In genomic region chr6:17601389-17601703, GRCh38 we compare ENCODE assay signal across 1 cellular context.
A peak's percentile ranks its signal among the peaks of the same experiment; 100 is the strongest.
TF ChIP-seq lines count a peak whose summit lies in the region.

No MANE protein-coding gene starts in this region.

TF ChIP-seq in K562, 482 proteins besides CTCF, POLR2A, EP300 and RAD21 (continues in another document):
- TF ChIP-seq VEZF1 (CRISPR knock-in tag; IDR thresholded peaks at IDR 0.05) (no peak), HMBOX1 (IDR thresholded peaks at IDR 0.05) (peak; percentile 85), DEAF1 (CRISPR knock-in tag; IDR thresholded peaks at IDR 0.05) (no peak), ZNF280B (CRISPR knock-in tag; IDR thresholded peaks at IDR 0.05) (no peak), U2AF2 (optimal IDR thresholded peaks at IDR 0.05; ENCODE audit: low read depth, low read length) (no peak), PCBP2 (IDR thresholded peaks at IDR 0.05; ENCODE audit: low read depth, low read length, poor library complexity, severe bottlenecking) (no peak), CEBPB (tag; IDR thresholded peaks at IDR 0.05) (peak; percentile 72), ZNF551 (CRISPR knock-in tag; IDR thresholded peaks at IDR 0.05) (no peak), ZNF140 (CRISPR knock-in tag; IDR thresholded peaks at IDR 0.05) (no peak), HOXB6 (CRISPR knock-in tag; IDR thresholded peaks at IDR 0.05; ENCODE audit: borderline replicate concordance) (no peak), ATF6 (CRISPR knock-in tag; IDR thresholded peaks at IDR 0.05) (no peak), CEBPG (CRISPR knock-in tag; IDR thresholded peaks at IDR 0.05) (no peak), CEBPG (tag; conservative IDR thresholded peaks at IDR 0.05 in 1 of 2, IDR thresholded peaks at IDR 0.05 in 1 of 2) (0 out of 4 replicates have a peak, but pooled peaks of 1 of the 2 experiments have one; percentile 33), HDAC8 (tag; IDR thresholded peaks at IDR 0.05) (no peak), ZNF764 (CRISPR knock-in tag; IDR thresholded peaks at IDR 0.05; ENCODE audit: low read depth) (no peak), ID3 (CRISPR knock-in tag; IDR thresholded peaks at IDR 0.05) (no peak), ID3 (tag; IDR thresholded peaks at IDR 0.05) (no peak), TRIM24 (IDR thresholded peaks at IDR 0.05) (no peak), SMAD1 (IDR thresholded peaks at IDR 0.05; ENCODE audit: low read depth, low read length, partially characterized antibody) (no peak), RFX7 (CRISPR knock-in tag; IDR thresholded peaks at IDR 0.05) (no peak), CHD1 (IDR thresholded peaks at IDR 0.05; ENCODE audit: low read length) (no peak), CREB3 (tag; conservative IDR thresholded peaks at IDR 0.05; ENCODE audit: low read depth) (no peak), PPARD (CRISPR knock-in tag; IDR thresholded peaks at IDR 0.05) (no peak), MNT (conservative IDR thresholded peaks at IDR 0.05) (0 out of 4 replicates have a peak, but pooled peaks of 1 of the 2 experiments have one; percentile 7), TBP (optimal IDR thresholded peaks at IDR 0.05; ENCODE audit: low read depth, low read length) (peak; percentile 2), ZNF239 (CRISPR knock-in tag; IDR thresholded peaks at IDR 0.05) (no peak), BRD9 (IDR thresholded peaks at IDR 0.05; ENCODE audit: low read depth, partially characterized antibody) (no peak), ZNF75A (CRISPR knock-in tag; IDR thresholded peaks at IDR 0.05) (0 out of 2 replicates have a peak, but pooled peaks have one; percentile 32), ZBTB40 (IDR thresholded peaks at IDR 0.05) (no peak), ZBTB40 (CRISPR knock-in tag; IDR thresholded peaks at IDR 0.05) (no peak), ZNF311 (CRISPR knock-in tag; IDR thresholded peaks at IDR 0.05) (0 out of 2 replicates have a peak, but pooled peaks have one; percentile 40), E2F5 (CRISPR knock-in tag; IDR thresholded peaks at IDR 0.05) (no peak), MAX (CRISPR knock-in tag; IDR thresholded peaks at IDR 0.05) (no peak), ETV1 (tag; conservative IDR thresholded peaks at IDR 0.05; ENCODE audit: low read depth) (no peak)
